In the genomic region with DNA sequence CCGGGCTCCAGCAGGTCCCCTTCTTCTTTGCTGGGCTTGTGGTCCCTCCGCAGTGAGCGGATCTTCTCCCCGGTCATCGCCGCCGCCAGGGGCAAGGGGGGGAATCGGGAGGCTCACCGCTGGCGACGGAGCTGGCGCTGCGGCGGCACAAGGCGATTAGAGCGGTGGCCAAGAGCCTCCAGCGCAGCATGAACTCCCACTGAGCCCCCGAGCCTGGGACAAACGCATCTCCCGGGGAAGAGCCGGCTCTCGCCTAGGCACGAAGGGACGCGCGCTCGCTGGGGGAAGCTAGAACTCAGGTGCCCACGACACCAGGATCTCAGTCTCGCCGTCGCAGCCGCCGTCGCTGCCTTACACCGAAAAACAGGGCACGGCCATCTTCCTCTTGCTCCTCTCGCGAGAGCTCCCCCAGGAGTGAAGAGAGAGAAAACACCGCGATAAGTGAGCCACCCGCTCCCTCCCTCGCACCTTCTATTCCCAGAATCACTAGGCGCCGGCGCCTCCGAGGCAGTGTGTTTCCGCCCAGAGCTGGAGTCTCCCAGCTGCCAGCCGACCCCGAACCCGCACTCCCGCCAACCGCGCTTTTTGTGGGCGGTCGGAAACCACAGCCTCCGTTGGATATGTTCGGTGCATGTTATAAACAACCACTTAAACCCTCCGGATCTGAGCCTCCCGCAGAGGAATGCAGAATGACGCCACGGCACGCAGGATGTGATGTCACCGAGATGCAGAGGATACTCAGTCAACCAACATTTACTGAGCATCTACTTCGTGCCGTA, we compare ENCODE assay signal across 8 cellular contexts. TPM values are rescaled to one million over a fixed set of nuclear protein-coding genes. Genes with fewer than 3 reads are reported as not detected.
DNase-seq lines count a peak whose midpoint lies in the region; ATAC-seq and TF ChIP-seq lines count a peak whose summit lies in the region.

A gene with protein sequence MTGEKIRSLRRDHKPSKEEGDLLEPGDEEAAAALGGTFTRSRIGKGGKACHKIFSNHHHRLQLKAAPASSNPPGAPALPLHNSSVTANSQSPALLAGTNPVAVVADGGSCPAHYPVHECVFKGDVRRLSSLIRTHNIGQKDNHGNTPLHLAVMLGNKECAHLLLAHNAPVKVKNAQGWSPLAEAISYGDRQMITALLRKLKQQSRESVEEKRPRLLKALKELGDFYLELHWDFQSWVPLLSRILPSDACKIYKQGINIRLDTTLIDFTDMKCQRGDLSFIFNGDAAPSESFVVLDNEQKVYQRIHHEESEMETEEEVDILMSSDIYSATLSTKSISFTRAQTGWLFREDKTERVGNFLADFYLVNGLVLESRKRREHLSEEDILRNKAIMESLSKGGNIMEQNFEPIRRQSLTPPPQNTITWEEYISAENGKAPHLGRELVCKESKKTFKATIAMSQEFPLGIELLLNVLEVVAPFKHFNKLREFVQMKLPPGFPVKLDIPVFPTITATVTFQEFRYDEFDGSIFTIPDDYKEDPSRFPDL (minus strand): TSS at position 391 of the 779 bp plus-strand sequence. CDS start 314 bp downstream, at position 77.

- peak within 1 kb of the TSS; percentile 96 for H3K4me3 Mint-ChIP-seq in activated naive CD8-positive, alpha-beta T cell
- peak within 1 kb of the TSS; percentile 89 for H3K4me3 Mint-ChIP-seq in glutamatergic neuron (ENCODE audit: unreplicated experiment)

- H3K4me1 ChIP-seq in osteoblast (ENCODE audit: insufficient read depth, low read length) (no peaks in the 10 kb centered on the region), thoracic aorta (ENCODE audit: control insufficient read depth in 1 of 2, low read depth in 2 of 2) (peaks cover 15 to 40% of the 10 kb centered on the region in 2 donors)

- no peaks in the 10 kb centered on the region for H3K27me3 Mint-ChIP-seq in activated naive CD8-positive, alpha-beta T cell
- H3K27me3 Mint-ChIP-seq in glutamatergic neuron (ENCODE audit: unreplicated experiment), result peaks cover 1% of the 10 kb centered on the region

- no peaks in the 10 kb centered on the region for H3K9me3 Mint-ChIP-seq in activated naive CD8-positive, alpha-beta T cell (ENCODE audit: low read depth)
- H3K9me3 Mint-ChIP-seq in glutamatergic neuron (ENCODE audit: unreplicated experiment), result peaks cover 12% of the 10 kb centered on the region

- no peaks in the 10 kb centered on the region for H3K36me3 ChIP-seq in osteoblast (ENCODE audit: insufficient read depth, low read length)
- H3K36me3 ChIP-seq in thoracic aorta, result no peaks in the 10 kb centered on the region

- CTCF ChIA-PET in GM10248 (lab: Yijun Ruan, JAX), result interaction anchor here (1.0 to 2.6 kb wide), 4 partner anchors 10 to 112 kb away, joined by 3 to 11 read pairs (median 6); a partner anchor contains a TSS

- H3K27ac ChIP-seq in osteoblast (ENCODE audit: low read depth, low read length) (peak within 1 kb of the TSS; percentile 97), thoracic aorta (peak within 1 kb of the TSS; percentile 78 to 95)

- H3K9me3 ChIP-seq in osteoblast (ENCODE audit: low read depth, low read length) (no peaks in the 10 kb centered on the region), thoracic aorta (no peaks in the 10 kb centered on the region)

- H3K27me3 ChIP-seq in osteoblast (ENCODE audit: insufficient read depth, low read length) (no peaks in the 10 kb centered on the region), thoracic aorta (replicated peaks; ENCODE audit: insufficient read depth) (no peaks in the 10 kb centered on the region)

- H3K36me3 Mint-ChIP-seq in activated naive CD8-positive, alpha-beta T cell, result peaks cover 13% of the 10 kb centered on the region
- H3K36me3 Mint-ChIP-seq in glutamatergic neuron (ENCODE audit: unreplicated experiment), result no peaks in the 10 kb centered on the region

- ATAC-seq in HG02610 (IDR thresholded peaks at IDR 0.05; ENCODE audit: unreplicated experiment) (peak; percentile 91), thoracic aorta (ENCODE audit: insufficient number of reproducible peaks, low FRiP score, low read depth) (peak; percentile 99)

- peak within 1 kb of the TSS; percentile 97 for H2AFZ ChIP-seq in osteoblast (ENCODE audit: low read length)

- peak within 1 kb of the TSS; percentile 94 for H3K4me2 ChIP-seq in osteoblast (ENCODE audit: insufficient read depth, low read length)

- POLR2A ChIA-PET in GM10248 (lab: Yijun Ruan, JAX), result interaction anchor here (1.0 to 1.7 kb wide), 2 partner anchors 56 to 58 kb away, joined by 3 to 9 read pairs; a partner anchor contains a TSS

- H3K4me3 ChIP-seq in osteoblast (ENCODE audit: insufficient read depth, low read length), result peak within 1 kb of the TSS; percentile 94
- peak within 1 kb of the TSS; percentile 78 for H3K4me3 ChIP-seq in thoracic aorta

- H3K79me2 ChIP-seq in osteoblast (ENCODE audit: insufficient read depth, low read length), result peaks cover 52% of the 10 kb centered on the region

- TF ChIP-seq CTCF in GM10248 (IDR thresholded peaks at IDR 0.05; ENCODE audit: control extremely low read depth, extremely low read depth, low read depth, missing control alignments) (peak; percentile 8), glutamatergic neuron (IDR thresholded peaks at IDR 0.05; ENCODE audit: partially characterized antibody, unreplicated experiment) (no peak), osteoblast (IDR thresholded peaks at IDR 0.05; ENCODE audit: extremely low read depth, low read depth, low read length) (no peak), thoracic aorta (IDR thresholded peaks at IDR 0.05) (no peak)

- H3K4me1 Mint-ChIP-seq in activated naive CD8-positive, alpha-beta T cell (ENCODE audit: low read depth), result peaks cover 47% of the 10 kb centered on the region
- peaks cover 8% of the 10 kb centered on the region for H3K4me1 Mint-ChIP-seq in glutamatergic neuron (ENCODE audit: low read depth, unreplicated experiment)

- DNase-seq in GM10248 (ENCODE audit: extremely low spot score) (peak; percentile 94), NCI-H1092 treated with DMSO at 0.1 percent for 48 hours (lab: John Stamatoyannopoulos, UW) (peak; percentile 93), SKM-1 (lab: John Stamatoyannopoulos, UW; ENCODE audit: unreplicated experiment) (peak; percentile 89), glutamatergic neuron (peak; percentile 91), osteoblast (ENCODE audit: insufficient read length, low spot score, missing footprints) (peak; percentile 95), thoracic aorta (ENCODE audit: low spot score) (peak; percentile 91)

- peak within 1 kb of the TSS; percentile 98 for H3K27ac Mint-ChIP-seq in activated naive CD8-positive, alpha-beta T cell
- H3K27ac Mint-ChIP-seq in glutamatergic neuron (ENCODE audit: unreplicated experiment), result peak within 1 kb of the TSS; percentile 94

- H4K20me1 ChIP-seq in osteoblast (ENCODE audit: insufficient read depth, low read length), result peaks cover 18% of the 10 kb centered on the region

RNA-seq across cellular contexts. Expression of the gene that starts here (rescaled TPM):
- total RNA-seq in glutamatergic neuron (ENCODE audit: unreplicated experiment) (21.8 TPM), osteoblast (36.2 and 39.1 TPM in 2 replicates), thoracic aorta (10 to 100 TPM; 19.6 to 34.4 TPM)

Comparison
In these comparisons a context has a peak if more than half of its experiments do, and no peak if none do; other contexts are left out.
1. Peak in every context shown above with its lines: DNase-seq, ATAC-seq, H3K4me3 ChIP-seq and H3K27ac ChIP-seq.